Comparison of ENCODE assay signal across 14 cellular contexts in genomic region chr15:41577863-41578735, GRCh38. TPM values are rescaled to one million over a fixed set of nuclear protein-coding genes. Genes with fewer than 3 reads are reported as not detected.
DNase-seq lines count a peak whose midpoint lies in the region; ATAC-seq and TF ChIP-seq lines count a peak whose summit lies in the region.
"Had no signal": no experiment of that assay in that cellular context is flagged by ENCODE, and none has a peak within 500 bp of the region (broad histone marks: within the 10 kb centered on the region; RNA-seq: fewer than 3 reads in every experiment).

No MANE protein-coding gene starts in this region.

- no peak for TF ChIP-seq CTCF in RWPE1 (conservative IDR thresholded peaks at IDR 0.05; ENCODE audit: low read depth)

- CTCF ChIA-PET in RWPE1 (lab: Yijun Ruan, JAX) = interaction anchor here (0.6 to 0.7 kb wide), 2 partner anchors 20 to 234 kb away, joined by 3 to 5 read pairs; no protein-coding TSS in a partner anchor

- POLR2A ChIA-PET in RWPE1 (lab: Yijun Ruan, JAX; ENCODE audit: low non-redundant PET) = no interaction called here

- intact Hi-C loops in left ventricle myocardium superior (cut with micrococcal nuclease) (no loop called here), posterior vena cava (cut with DNase I) (loop anchor here in 1 of 2 donors (2.0 kb wide), 1 partner anchor 59 kb away; no protein-coding TSS in a partner anchor)

- peak; percentile 80 for DNase-seq in G401 (ENCODE audit: low spot score)
- DNase-seq in RWPE1 (ENCODE audit: low spot score) = no peak
- no peak for DNase-seq in left ventricle myocardium superior
- peak; percentile 70 for DNase-seq in posterior vena cava (ENCODE audit: low spot score)
- DNase-seq in SW480 (ENCODE audit: low spot score) = no peak
- no peak for DNase-seq in stimulated activated CD4-positive, alpha-beta T cell treated with anti-CD3 and anti-CD28 coated beads, Interleukin-4, amount 100 ng/mL, for 24 hours
- DNase-seq: activated CD4-positive, alpha-beta T cell treated with anti-CD3 and anti-CD28 coated beads, Interleukin-2, amount 10 ng/mL, durations not matched to agents 7 days and 5 days; activated effector memory CD4-positive, alpha-beta T cell treated with anti-CD3 and anti-CD28 coated beads, Interleukin-2, amount 50 U/mL, for 16 hours; CD4-positive, alpha-beta memory T cell; immature natural killer cell; NCI-H1417 treated with DMSO at 0.1 percent for 48 hours; T-cell had no signal

- peak overlapping the region; percentile 16 for H3K27ac ChIP-seq in RWPE1

- ATAC-seq in left ventricle myocardium superior (peak; percentile 43), GM19395 (IDR thresholded peaks at IDR 0.05; ENCODE audit: unreplicated experiment) (no peak), GM21576 (IDR thresholded peaks at IDR 0.05; ENCODE audit: unreplicated experiment) (no peak)
- ATAC-seq: T-cell had no signal

- in situ Hi-C loops in G401 (cut with HindIII; ENCODE audit: low sequenced_read_pairs) = no loop called here

RNA-seq across cellular contexts. Expression of gene TYRO3, which starts 19.1 kb away (rescaled TPM):
- 25.9 and 26.2 TPM in 2 replicates for total RNA-seq in G401 (2014; rRNA removed; shearing (Covaris generic))
- total RNA-seq in left ventricle myocardium superior (5.0 TPM), posterior vena cava (1 to 10 TPM; 5.0 to 8.7 TPM)

RNA-seq across cellular contexts. Expression of gene RPAP1, which starts 34.0 kb away (rescaled TPM):
- total RNA-seq in G401 (2014; rRNA removed; shearing (Covaris generic)) = 24.3 and 46.5 TPM in 2 replicates
- total RNA-seq in left ventricle myocardium superior (25.4 TPM), posterior vena cava (10 to 100 TPM; 16.3 to 19.9 TPM)

Comparison
In these comparisons a context has a peak if more than half of its experiments do, and no peak if none do; other contexts are left out.
1. DNase-seq: peak in G401 (single experiment) and posterior vena cava (single experiment); none in RWPE1 (single experiment), left ventricle myocardium superior (single experiment), SW480 (single experiment) and stimulated activated CD4-positive, alpha-beta T cell treated with anti-CD3 and anti-CD28 coated beads, Interleukin-4, amount 100 ng/mL, for 24 hours (single experiment).